In the genomic region with DNA sequence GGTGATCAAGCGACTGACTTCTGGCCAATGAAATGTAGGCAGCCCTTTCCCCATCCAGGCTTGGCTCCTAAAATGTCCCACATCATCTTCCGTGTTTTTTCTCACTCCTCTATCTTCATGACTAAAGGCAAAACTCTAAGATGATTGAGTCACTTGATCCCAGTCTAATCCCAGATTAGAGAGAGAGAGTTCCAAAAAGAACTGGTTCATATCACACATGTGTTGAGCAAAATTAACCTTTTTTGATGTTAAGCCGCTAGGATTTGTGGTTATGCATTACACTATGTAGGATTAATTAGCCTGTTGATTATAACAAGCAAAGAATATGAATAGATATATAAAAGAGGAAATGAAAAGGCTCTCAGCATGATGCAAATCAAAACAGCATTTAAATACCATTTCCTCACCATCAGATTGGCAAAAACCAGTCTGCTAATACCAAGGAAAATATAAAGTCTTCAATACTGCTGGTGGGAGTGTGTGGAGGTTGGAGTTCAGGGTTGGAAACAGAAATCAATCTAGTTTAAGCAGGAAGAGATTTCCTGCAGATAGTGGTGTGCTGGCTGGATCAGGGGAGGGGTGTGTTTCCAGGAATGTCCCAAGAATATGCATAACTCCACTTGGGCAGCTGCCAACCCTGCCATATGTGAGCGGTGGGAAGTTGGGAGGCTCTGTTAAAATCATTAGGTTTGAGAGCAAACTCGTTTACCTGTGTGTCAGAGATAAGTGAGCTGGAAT, we compare ENCODE assay signal across 2 cellular contexts.
TF ChIP-seq lines count a peak whose summit lies in the region.

No MANE protein-coding gene starts in this region.

TF ChIP-seq in endothelial cell of umbilical vein, 7 proteins besides CTCF, POLR2A, EP300 and RAD21:
- TF ChIP-seq GATA2 (IDR thresholded peaks at IDR 0.05; ENCODE audit: insufficient read depth, insufficient read length, low read depth, low read length) (peak; percentile 76), MYC (IDR thresholded peaks at IDR 0.05; ENCODE audit: low read depth, low read length) (no peak)
TF ChIP-seq in endothelial cell of umbilical vein: peak in this region for 1.

TF ChIP-seq in WTC11, 78 proteins besides CTCF, POLR2A, EP300 and RAD21:
- no peak for TF ChIP-seq GABPB1 (CRISPR knock-in tag; IDR thresholded peaks at IDR 0.05)
- no peak for TF ChIP-seq ZNF232 (CRISPR knock-in tag; IDR thresholded peaks at IDR 0.05)
- TF ChIP-seq MAX (CRISPR knock-in tag; IDR thresholded peaks at IDR 0.05) = no peak
- no peak for TF ChIP-seq PRDM15 (CRISPR knock-in tag; IDR thresholded peaks at IDR 0.05)
- no peak for TF ChIP-seq ZNF396 (CRISPR knock-in tag; IDR thresholded peaks at IDR 0.05; ENCODE audit: borderline replicate concordance)
- TF ChIP-seq KAT7 (CRISPR knock-in tag; IDR thresholded peaks at IDR 0.05; ENCODE audit: borderline replicate concordance) = no peak
- TF ChIP-seq EMX1 (CRISPR knock-in tag; IDR thresholded peaks at IDR 0.05) = no peak
- no peak for TF ChIP-seq CREB1 (CRISPR knock-in tag; IDR thresholded peaks at IDR 0.05)
- TF ChIP-seq TP53 (CRISPR knock-in tag; IDR thresholded peaks at IDR 0.05) = no peak
- TF ChIP-seq, protein P1, sequence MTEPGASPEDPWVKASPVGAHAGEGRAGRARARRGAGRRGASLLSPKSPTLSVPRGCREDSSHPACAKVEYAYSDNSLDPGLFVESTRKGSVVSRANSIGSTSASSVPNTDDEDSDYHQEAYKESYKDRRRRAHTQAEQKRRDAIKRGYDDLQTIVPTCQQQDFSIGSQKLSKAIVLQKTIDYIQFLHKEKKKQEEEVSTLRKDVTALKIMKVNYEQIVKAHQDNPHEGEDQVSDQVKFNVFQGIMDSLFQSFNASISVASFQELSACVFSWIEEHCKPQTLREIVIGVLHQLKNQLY (CRISPR knock-in tag; IDR thresholded peaks at IDR 0.05) = no peak
- TF ChIP-seq FOXK1 (CRISPR knock-in tag; IDR thresholded peaks at IDR 0.05) = no peak
- TF ChIP-seq AR (CRISPR knock-in tag; IDR thresholded peaks at IDR 0.05) = no peak
- no peak for TF ChIP-seq ZNF423 (CRISPR knock-in tag; IDR thresholded peaks at IDR 0.05)
- TF ChIP-seq ZSCAN18 (CRISPR knock-in tag; IDR thresholded peaks at IDR 0.05) = no peak
